ENCODE assay signal across 1 cellular context in genomic region chr9:130463763-130464745, GRCh38.
TF ChIP-seq lines count a peak whose summit lies in the region.

No MANE protein-coding gene starts in this region.

TF ChIP-seq in HEK293, 187 proteins besides CTCF, POLR2A, EP300 and RAD21 (continued from another document):
- no peak for TF ChIP-seq BCL6B (tag by site-specific recombination; IDR thresholded peaks at IDR 0.05)
